9 cellular contexts compared by ENCODE assay signal in genomic region chr4:73573794-73574528, GRCh38. TPM values are rescaled to one million over a fixed set of nuclear protein-coding genes. Genes with fewer than 3 reads are reported as not detected.
DNase-seq lines count a peak whose midpoint lies in the region; ATAC-seq and TF ChIP-seq lines count a peak whose summit lies in the region.
"Had no signal": no experiment of that assay in that cellular context is flagged by ENCODE, and none has a peak within 500 bp of the region (broad histone marks: within the 10 kb centered on the region; RNA-seq: fewer than 3 reads in every experiment).

No MANE protein-coding gene starts in this region.

- H3K4me3 ChIP-seq in cardiac muscle cell: no peak overlapping the region
- H3K4me3 ChIP-seq in psoas muscle: no peak overlapping the region

- H3K4me3 Mint-ChIP-seq in activated CD4-positive, alpha-beta memory T cell treated with anti-CD3 and anti-CD28 coated beads, Interleukin-2, amount 10 ng/mL, durations not matched to agents 7 days and 5 days: no peak overlapping the region

- H3K9me3 Mint-ChIP-seq in activated CD4-positive, alpha-beta memory T cell treated with anti-CD3 and anti-CD28 coated beads, Interleukin-2, amount 10 ng/mL, durations not matched to agents 7 days and 5 days: no peaks in the 10 kb centered on the region
- H3K9me3 Mint-ChIP-seq: activated naive CD4-positive, alpha-beta T cell treated with anti-CD3 and anti-CD28 coated beads, Interleukin-2, amount 50 U/mL, for 72 hours had no signal

- H3K27ac Mint-ChIP-seq in activated CD4-positive, alpha-beta memory T cell treated with anti-CD3 and anti-CD28 coated beads, Interleukin-2, amount 10 ng/mL, durations not matched to agents 7 days and 5 days: no peak overlapping the region
- H3K27ac Mint-ChIP-seq: activated naive CD4-positive, alpha-beta T cell treated with anti-CD3 and anti-CD28 coated beads, Interleukin-2, amount 50 U/mL, for 72 hours had no signal

- POLR2A ChIA-PET in activated CD4-positive, alpha-beta memory T cell treated with anti-CD3 and anti-CD28 coated beads, Interleukin-2, amount 10 ng/mL, durations not matched to agents 7 days and 5 days (lab: Charles Lee): no interaction called here

- CTCF ChIA-PET in activated CD4-positive, alpha-beta memory T cell treated with anti-CD3 and anti-CD28 coated beads, Interleukin-2, amount 10 ng/mL, durations not matched to agents 7 days and 5 days (lab: Charles Lee): interaction anchor here (0.9 to 1.6 kb wide), 3 partner anchors 67 to 559 kb away, joined by 3 to 9 read pairs (median 3); no protein-coding TSS in a partner anchor

- DNase-seq in DMS79 (lab: John Stamatoyannopoulos, UW) (peak; percentile 4), NCI-H2171 treated with DMSO at 0.1 percent for 48 hours (lab: John Stamatoyannopoulos, UW) (peak; percentile 49), cardiac muscle cell (ENCODE audit: low read depth in 1 of 2, low spot score in 1 of 2) (peak; percentile 86 to 94), psoas muscle (peak; percentile 20 to 44), 8988T (no peak)
- DNase-seq in activated CD4-positive, alpha-beta memory T cell treated with anti-CD3 and anti-CD28 coated beads, Interleukin-2, amount 10 ng/mL, durations not matched to agents 7 days and 5 days: peak; percentile 19

- no peaks in the 10 kb centered on the region for H3K27me3 ChIP-seq in cardiac muscle cell
- no peaks in the 10 kb centered on the region for H3K27me3 ChIP-seq in psoas muscle (ENCODE audit: insufficient read depth in 3 of 3, low read length in 2 of 3)

- 59 to 62% (median 60%) methylated on average over 8 of the region's 8 CpGs for WGBS in psoas muscle, 3 donors

- no peaks in the 10 kb centered on the region for H3K36me3 ChIP-seq in cardiac muscle cell
- no peaks in the 10 kb centered on the region for H3K36me3 ChIP-seq in psoas muscle (ENCODE audit: insufficient read depth in 1 of 2, low read depth in 1 of 2)

- no peak overlapping the region for H3K27ac ChIP-seq in cardiac muscle cell
- H3K27ac ChIP-seq in psoas muscle: no peak overlapping the region

- intact Hi-C loops in psoas muscle (cut with DNase I): loop anchor here in 1 of 2 donors (5.0 kb wide), 1 partner anchor 78 kb away; no protein-coding TSS in a partner anchor

- H3K36me3 Mint-ChIP-seq in activated CD4-positive, alpha-beta memory T cell treated with anti-CD3 and anti-CD28 coated beads, Interleukin-2, amount 10 ng/mL, durations not matched to agents 7 days and 5 days (ENCODE audit: low read depth): no peaks in the 10 kb centered on the region
- H3K36me3 Mint-ChIP-seq: activated naive CD4-positive, alpha-beta T cell treated with anti-CD3 and anti-CD28 coated beads, Interleukin-2, amount 50 U/mL, for 72 hours had no signal

- H3K9me3 ChIP-seq in cardiac muscle cell (ENCODE audit: low read depth) (no peaks in the 10 kb centered on the region), psoas muscle (no peaks in the 10 kb centered on the region)

- no peaks in the 10 kb centered on the region for H3K27me3 Mint-ChIP-seq in activated CD4-positive, alpha-beta memory T cell treated with anti-CD3 and anti-CD28 coated beads, Interleukin-2, amount 10 ng/mL, durations not matched to agents 7 days and 5 days

- TF ChIP-seq CTCF in cardiac muscle cell (IDR thresholded peaks at IDR 0.05; ENCODE audit: low read depth, low read length) (peak; percentile 96), psoas muscle (IDR thresholded peaks at IDR 0.05) (peak; percentile 43)

- no peaks in the 10 kb centered on the region for H3K4me1 Mint-ChIP-seq in activated CD4-positive, alpha-beta memory T cell treated with anti-CD3 and anti-CD28 coated beads, Interleukin-2, amount 10 ng/mL, durations not matched to agents 7 days and 5 days

- ATAC-seq in GM19328 (IDR thresholded peaks at IDR 0.05; ENCODE audit: unreplicated experiment) (peak; percentile 75), HG03196 (IDR thresholded peaks at IDR 0.05; ENCODE audit: unreplicated experiment) (peak; percentile 75), psoas muscle (no peak)
- ATAC-seq: activated naive CD4-positive, alpha-beta T cell treated with anti-CD3 and anti-CD28 coated beads, Interleukin-2, amount 50 U/mL, for 72 hours had no signal

- H3K4me1 ChIP-seq in cardiac muscle cell (ENCODE audit: low read depth): no peaks in the 10 kb centered on the region
- H3K4me1 ChIP-seq in psoas muscle: no peaks in the 10 kb centered on the region

RNA-seq across cellular contexts. Expression of gene RASSF6, which starts 46.3 kb away (rescaled TPM):
- under 1 TPM in 1 of 2 experiments, not detected in 1; 0.05 TPM for total RNA-seq in activated CD4-positive, alpha-beta memory T cell treated with anti-CD3 and anti-CD28 coated beads, Interleukin-2, amount 10 ng/mL, durations not matched to agents 7 days and 5 days
- not detected in 2 replicates for total RNA-seq in cardiac muscle cell
- polyA plus RNA-seq in cardiac muscle cell: not detected in 2 replicates
- not detected for total RNA-seq in psoas muscle
- under 1 TPM in 1 of 3 donors, not detected in 2; 0.01 TPM for polyA plus RNA-seq in psoas muscle
- total RNA-seq: activated naive CD4-positive, alpha-beta T cell treated with anti-CD3 and anti-CD28 coated beads, Interleukin-2, amount 50 U/mL, for 72 hours had no signal

Comparison
In these comparisons a context has a peak if more than half of its experiments do, and no peak if none do; other contexts are left out.
1. ATAC-seq: peak in GM19328 (single experiment) and HG03196 (single experiment); none in psoas muscle (0 of 4).